ENCODE assay signal across 3 cellular contexts in genomic region chr4:3021127-3021526, GRCh38.
TF ChIP-seq lines count a peak whose summit lies in the region.

No MANE protein-coding gene starts in this region.

TF ChIP-seq in GM12891, 5 proteins besides CTCF, POLR2A, EP300 and RAD21:
- TF ChIP-seq PAX5 (IDR thresholded peaks at IDR 0.05; ENCODE audit: insufficient read depth, low read length, severe bottlenecking) (no peak), SPI1 (IDR thresholded peaks at IDR 0.05; ENCODE audit: low read depth, low read length) (no peak), POLR2AphosphoS5 (IDR thresholded peaks at IDR 0.05; ENCODE audit: low read depth, low read length) (no peak), TAF1 (IDR thresholded peaks at IDR 0.05; ENCODE audit: low read depth, low read length) (no peak), POU2F2 (IDR thresholded peaks at IDR 0.05; ENCODE audit: low read depth, low read length) (no peak)
TF ChIP-seq in GM12891: peak in this region for 0.

TF ChIP-seq in H1, 55 proteins besides CTCF, POLR2A, EP300 and RAD21:
- TF ChIP-seq TCF12 (IDR thresholded peaks at IDR 0.05; ENCODE audit: low read depth, low read length) (no peak), ATF3 (IDR thresholded peaks at IDR 0.05; ENCODE audit: insufficient read depth, low read depth, low read length) (no peak), BCL11A (IDR thresholded peaks at IDR 0.05; ENCODE audit: low read depth in 2 of 2, low read length in 2 of 2) (no peak), JUN (IDR thresholded peaks at IDR 0.05; ENCODE audit: low read depth, low read length) (no peak), SAP30 (IDR thresholded peaks at IDR 0.05; ENCODE audit: insufficient read depth, insufficient replicate concordance, low read length) (no peak), MAX (IDR thresholded peaks at IDR 0.05) (peak; percentile 45; the same call in 1 of the 2 replicates), TAF7 (optimal IDR thresholded peaks at IDR 0.05; ENCODE audit: borderline replicate concordance, low read depth, low read length) (no peak)

TF ChIP-seq in HEK293T, 16 proteins besides CTCF, POLR2A, EP300 and RAD21:
- no peak for TF ChIP-seq L3MBTL2 (conservative IDR thresholded peaks at IDR 0.05)
- TF ChIP-seq BHLHE40 (IDR thresholded peaks at IDR 0.05; ENCODE audit: borderline replicate concordance) = no peak
- no peak for TF ChIP-seq FOXM1 (IDR thresholded peaks at IDR 0.05; ENCODE audit: borderline replicate concordance)
- no peak for TF ChIP-seq SUZ12 (IDR thresholded peaks at IDR 0.05)
- no peak for TF ChIP-seq PKNOX1 (IDR thresholded peaks at IDR 0.05)
- no peak for TF ChIP-seq TARDBP (IDR thresholded peaks at IDR 0.05)
- no peak for TF ChIP-seq SP1 (IDR thresholded peaks at IDR 0.05)
- no peak for TF ChIP-seq CTBP1 (IDR thresholded peaks at IDR 0.05; ENCODE audit: borderline replicate concordance)
- no peak for TF ChIP-seq LEF1 (IDR thresholded peaks at IDR 0.05; ENCODE audit: borderline replicate concordance)
- no peak for TF ChIP-seq ELF4 (IDR thresholded peaks at IDR 0.05)
- no peak for TF ChIP-seq ARNT (IDR thresholded peaks at IDR 0.05)
- TF ChIP-seq NFRKB (IDR thresholded peaks at IDR 0.05) = no peak
- no peak for TF ChIP-seq ZNF384 (IDR thresholded peaks at IDR 0.05)
- TF ChIP-seq HDGF (IDR thresholded peaks at IDR 0.05; ENCODE audit: borderline replicate concordance) = no peak
- TF ChIP-seq FOXA1 (IDR thresholded peaks at IDR 0.05) = no peak
- no peak for TF ChIP-seq FOXK2 (IDR thresholded peaks at IDR 0.05)
